In the genomic region with DNA sequence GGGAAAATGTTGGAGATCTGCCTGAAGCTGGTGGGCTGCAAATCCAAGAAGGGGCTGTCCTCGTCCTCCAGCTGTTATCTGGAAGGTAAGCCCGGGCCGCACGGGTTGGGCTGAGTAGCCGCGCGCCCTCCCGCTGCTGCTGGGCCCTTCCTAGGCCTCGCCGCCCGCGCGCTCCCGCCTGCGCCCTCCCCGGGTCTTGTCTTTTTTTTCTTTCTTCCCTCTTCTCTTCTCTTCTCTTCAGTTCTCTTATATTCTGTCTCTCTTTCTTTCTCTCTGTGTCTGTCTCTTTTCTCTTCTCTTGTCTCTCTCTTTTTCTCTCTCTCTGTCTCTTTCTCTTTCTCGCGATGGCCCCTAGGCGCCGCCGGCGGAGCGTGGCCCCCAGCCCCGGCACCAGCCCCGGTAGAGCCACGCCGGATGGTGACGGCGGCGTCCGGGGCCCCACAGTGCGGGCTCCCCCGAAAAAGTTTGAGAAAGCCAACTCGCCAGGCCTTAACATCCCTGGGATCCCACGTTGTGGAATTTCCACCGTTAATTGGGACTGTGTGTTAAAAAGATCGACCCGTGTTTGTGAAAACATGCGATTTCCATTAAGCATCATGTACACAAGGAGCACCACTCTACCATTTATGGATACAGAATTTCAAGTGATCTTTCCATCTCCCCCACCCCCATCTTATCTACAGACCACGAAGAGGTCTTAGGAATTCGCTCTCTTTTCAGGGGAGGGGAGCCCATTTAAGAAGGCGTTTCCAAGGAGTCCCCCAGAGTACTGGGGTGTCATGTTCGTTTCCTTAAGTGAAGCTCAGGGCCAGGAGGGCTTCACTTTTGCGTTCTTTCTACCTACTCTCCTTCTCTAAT, we compare ENCODE assay signal across 8 cellular contexts. TPM values are rescaled to one million over a fixed set of nuclear protein-coding genes. Genes with fewer than 3 reads are reported as not detected.
DNase-seq lines count a peak whose midpoint lies in the region; ATAC-seq and TF ChIP-seq lines count a peak whose summit lies in the region.

No MANE protein-coding gene starts in this region.

- CTCF ChIA-PET in HCT116 (lab: Charles Lee): no interaction called here

- H3K36me3 ChIP-seq in HCT116 (ENCODE audit: control insufficient read depth in 1 of 2, insufficient read depth in 2 of 2, low read length in 2 of 2): no peaks in the 10 kb centered on the region
- no peaks in the 10 kb centered on the region for H3K36me3 ChIP-seq in parathyroid adenoma (ENCODE audit: control insufficient read depth, insufficient read depth, low read length)

- TF ChIP-seq POLR2A in HCT116 (IDR thresholded peaks at IDR 0.05; ENCODE audit: borderline replicate concordance, extremely low read depth, insufficient read depth, insufficient read length): no peak

- no peak for TF ChIP-seq RAD21 in HCT116 (IDR thresholded peaks at IDR 0.05; ENCODE audit: low read depth)

- H3K36me3 Mint-ChIP-seq in activated T-helper 2 cell treated with anti-CD3 and anti-CD28 coated beads, Interferon-gamma antibody, Interleukin-2, Interleukin-4, amounts not matched to agents 10 μg/mL and 5 μg/mL and 100 μg/mL, durations not matched to agents 14 hours and 24 hours and 36 hours (ENCODE audit: low read depth): peaks cover 4% of the 10 kb centered on the region
- H3K36me3 Mint-ChIP-seq in glutamatergic neuron (ENCODE audit: unreplicated experiment): no peaks in the 10 kb centered on the region

- TF ChIP-seq CTCF in HCT116 (IDR thresholded peaks at IDR 0.05 in 2 of 3, conservative IDR thresholded peaks at IDR 0.05 in 1 of 3; ENCODE audit: borderline replicate concordance in 1 of 3, insufficient read depth in 1 of 3, low read depth in 2 of 3, low read length in 2 of 3) (no peak), glutamatergic neuron (IDR thresholded peaks at IDR 0.05; ENCODE audit: partially characterized antibody, unreplicated experiment) (no peak), parathyroid adenoma (IDR thresholded peaks at IDR 0.05) (no peak)

- H3K4me3 ChIP-seq in GM08714 (ENCODE audit: low read length) (peak overlapping the region; percentile 90), HCT116 (replicated peaks in 1 of 2; ENCODE audit: low read depth in 1 of 2, low read length in 2 of 2) (peak overlapping the region; percentile 59 to 72), parathyroid adenoma (ENCODE audit: low read depth, low read length) (peak overlapping the region; percentile 68)

- ATAC-seq in HCT116: peak; percentile 46

- peaks cover 19% of the 10 kb centered on the region for H3K4me1 Mint-ChIP-seq in activated T-helper 2 cell treated with anti-CD3 and anti-CD28 coated beads, Interferon-gamma antibody, Interleukin-2, Interleukin-4, amounts not matched to agents 10 μg/mL and 5 μg/mL and 100 μg/mL, durations not matched to agents 14 hours and 24 hours and 36 hours (ENCODE audit: low read depth)
- H3K4me1 Mint-ChIP-seq in glutamatergic neuron (ENCODE audit: low read depth, unreplicated experiment): peaks cover 46% of the 10 kb centered on the region

- peaks cover 74% of the 10 kb centered on the region for H3K79me2 ChIP-seq in HCT116 (ENCODE audit: insufficient read depth, low read length)
- peaks cover 21% of the 10 kb centered on the region for H3K79me2 ChIP-seq in parathyroid adenoma

- peak overlapping the region; percentile 99 for H3K27ac Mint-ChIP-seq in activated T-helper 2 cell treated with anti-CD3 and anti-CD28 coated beads, Interferon-gamma antibody, Interleukin-2, Interleukin-4, amounts not matched to agents 10 μg/mL and 5 μg/mL and 100 μg/mL, durations not matched to agents 14 hours and 24 hours and 36 hours
- H3K27ac Mint-ChIP-seq in glutamatergic neuron (ENCODE audit: unreplicated experiment): peak overlapping the region; percentile 98

- RAD21 ChIA-PET in HCT116 (lab: Charles Lee; ENCODE audit: low non-redundant PET in 1 of 2, low total read pairs in 2 of 2, uncharacterized antibody in 2 of 2, unreplicated experiment in 2 of 2): no interaction called here

- H4K20me1 ChIP-seq in HCT116 (ENCODE audit: insufficient read depth): peaks cover 3% of the 10 kb centered on the region; the same call in 1 of the 2 replicates

- no peak overlapping the region for H2AFZ ChIP-seq in HCT116 (ENCODE audit: low read depth, low read length, poor library complexity, severe bottlenecking)
- peak overlapping the region; percentile 1 for H2AFZ ChIP-seq in parathyroid adenoma

- H3K4me1 ChIP-seq in HCT116 (ENCODE audit: control insufficient read depth in 1 of 2, insufficient read depth in 2 of 2, low read length in 2 of 2) (peaks cover 24 to 36% of the 10 kb centered on the region in 2 experiments), parathyroid adenoma (peaks cover 13% of the 10 kb centered on the region)

- H3K27ac ChIP-seq in HCT116 (ENCODE audit: low read depth, low read length) (peak overlapping the region; percentile 86), parathyroid adenoma (peak overlapping the region; percentile 68)

- DNase-seq in HCT116 (ENCODE audit: low read depth, low spot score) (no peak), NCI-H748 (lab: John Stamatoyannopoulos, UW; ENCODE audit: unreplicated experiment) (peak; percentile 73), glutamatergic neuron (peak; percentile 57), ureter (ENCODE audit: low spot score) (no peak), SKM-1 treated with dmso at 0.1 percent for 144 hours (lab: John Stamatoyannopoulos, UW; ENCODE audit: unreplicated experiment) (no peak)
- DNase-seq in activated T-helper 2 cell treated with anti-CD3 and anti-CD28 coated beads, Interferon-gamma antibody, Interleukin-2, Interleukin-4, amounts not matched to agents 10 μg/mL and 5 μg/mL and 100 μg/mL, durations not matched to agents 14 hours and 24 hours and 36 hours (ENCODE audit: low spot score): peak; percentile 15

- no peaks in the 10 kb centered on the region for H3K9me3 Mint-ChIP-seq in activated T-helper 2 cell treated with anti-CD3 and anti-CD28 coated beads, Interferon-gamma antibody, Interleukin-2, Interleukin-4, amounts not matched to agents 10 μg/mL and 5 μg/mL and 100 μg/mL, durations not matched to agents 14 hours and 24 hours and 36 hours
- H3K9me3 Mint-ChIP-seq in glutamatergic neuron (ENCODE audit: unreplicated experiment): peaks cover 15% of the 10 kb centered on the region

- TSS peak; percentile 42 for BruUV-seq in HCT116 (replicated peaks; lab: Mats Ljungman, UMichigan)

- H3K9ac ChIP-seq in HCT116 (ENCODE audit: low read length) (peak overlapping the region; percentile 75), parathyroid adenoma (peak overlapping the region; percentile 0)

- intact Hi-C loops in HCT116 (cut with micrococcal nuclease): no loop called here
- intact Hi-C loops in activated T-helper 2 cell treated with anti-CD3 and anti-CD28 coated beads, Interferon-gamma antibody, Interleukin-2, Interleukin-4, amounts not matched to agents 10 μg/mL and 5 μg/mL and 100 μg/mL, durations not matched to agents 14 hours and 24 hours and 36 hours (cut with micrococcal nuclease): loop anchor here (10.0 kb wide), 1 partner anchor 121 kb away; no protein-coding TSS in a partner anchor

- H3K9me3 ChIP-seq in HCT116 (ENCODE audit: control insufficient read depth in 1 of 2, insufficient read depth in 1 of 2, low read depth in 1 of 2, low read length in 2 of 2) (no peaks in the 10 kb centered on the region), parathyroid adenoma (ENCODE audit: control insufficient read depth, low read length) (no peaks in the 10 kb centered on the region)

- POLR2A ChIA-PET in HCT116 (lab: Charles Lee): interaction anchor here (1.0 kb wide), 1 partner anchor 10 kb away, joined by 3 read pairs; no protein-coding TSS in a partner anchor

- H3K4me3 Mint-ChIP-seq in activated T-helper 2 cell treated with anti-CD3 and anti-CD28 coated beads, Interferon-gamma antibody, Interleukin-2, Interleukin-4, amounts not matched to agents 10 μg/mL and 5 μg/mL and 100 μg/mL, durations not matched to agents 14 hours and 24 hours and 36 hours (ENCODE audit: low read depth): peak overlapping the region; percentile 98
- H3K4me3 Mint-ChIP-seq in glutamatergic neuron (ENCODE audit: unreplicated experiment): peak overlapping the region; percentile 99

- H3K9me2 ChIP-seq in HCT116 (ENCODE audit: insufficient read depth): no peaks in the 10 kb centered on the region

- no peaks in the 10 kb centered on the region for H3K27me3 ChIP-seq in HCT116 (ENCODE audit: insufficient read depth, low read length)
- H3K27me3 ChIP-seq in parathyroid adenoma (ENCODE audit: control insufficient read depth, insufficient read depth, low read length): no peaks in the 10 kb centered on the region

- H3K27me3 Mint-ChIP-seq in activated T-helper 2 cell treated with anti-CD3 and anti-CD28 coated beads, Interferon-gamma antibody, Interleukin-2, Interleukin-4, amounts not matched to agents 10 μg/mL and 5 μg/mL and 100 μg/mL, durations not matched to agents 14 hours and 24 hours and 36 hours (ENCODE audit: low read depth): peaks cover 9% of the 10 kb centered on the region
- H3K27me3 Mint-ChIP-seq in glutamatergic neuron (ENCODE audit: unreplicated experiment): peaks cover 9% of the 10 kb centered on the region

- H3K4me2 ChIP-seq in HCT116 (ENCODE audit: low read length) (peak overlapping the region; percentile 89), parathyroid adenoma (ENCODE audit: low read length) (peak overlapping the region; percentile 87)

TF ChIP-seq in HCT116, 20 proteins besides CTCF, POLR2A, EP300 and RAD21:
- TF ChIP-seq CBX3 (IDR thresholded peaks at IDR 0.05; ENCODE audit: low read depth): no peak
- no peak for TF ChIP-seq SP1 (IDR thresholded peaks at IDR 0.05; ENCODE audit: low read depth)
- TF ChIP-seq ZFX (IDR thresholded peaks at IDR 0.05): peak; percentile 75

RNA-seq across cellular contexts. Expression of gene ABL1, which starts 0.6 kb away (rescaled TPM):
- total RNA-seq in HCT116 (2021; ENCODE audit: unreplicated experiment) (54.7 TPM), glutamatergic neuron (ENCODE audit: unreplicated experiment) (118 TPM), ureter (72.6 TPM)
- polyA plus RNA-seq in HCT116 (2012): 23.9 and 28.3 TPM in 2 replicates
- total RNA-seq in activated T-helper 2 cell treated with anti-CD3 and anti-CD28 coated beads, Interferon-gamma antibody, Interleukin-2, Interleukin-4, amounts not matched to agents 10 μg/mL and 5 μg/mL and 100 μg/mL, durations not matched to agents 14 hours and 24 hours and 36 hours: 35.5 and 36.5 TPM in 2 replicates

Comparison
In these comparisons a context has a peak if more than half of its experiments do, and no peak if none do; other contexts are left out.
1. DNase-seq: peak in NCI-H748 (single experiment), activated T-helper 2 cell treated with anti-CD3 and anti-CD28 coated beads, Interferon-gamma antibody, Interleukin-2, Interleukin-4, amounts not matched to agents 10 μg/mL and 5 μg/mL and 100 μg/mL, durations not matched to agents 14 hours and 24 hours and 36 hours (single experiment) and glutamatergic neuron (single experiment); none in HCT116 (single experiment), ureter (single experiment) and SKM-1 treated with dmso at 0.1 percent for 144 hours (single experiment).
2. Peak in every context shown above with its lines, with median percentiles within 50 percentile points of each other: H3K4me3 ChIP-seq.